ENCODE assay signal across 2 cellular contexts in the genomic region with DNA sequence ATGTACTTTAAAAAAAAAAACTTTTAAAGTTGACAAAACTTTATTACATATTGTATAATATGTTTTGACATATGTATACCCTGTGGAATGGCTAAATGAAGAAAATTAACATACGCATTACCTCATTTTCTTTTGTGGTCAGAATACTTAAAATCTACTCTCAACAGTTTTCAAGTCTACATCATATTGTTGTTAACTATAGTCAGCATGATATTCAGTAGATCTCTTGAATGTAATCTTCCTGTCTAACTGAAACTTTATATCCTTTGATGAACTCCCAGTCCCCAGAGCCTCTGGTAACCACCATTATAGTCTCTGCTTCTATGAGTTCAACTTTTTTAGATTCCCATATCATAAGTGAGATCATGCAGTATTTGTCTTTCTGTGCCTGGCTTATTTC.
A peak's percentile ranks its signal among the peaks of the same experiment; 100 is the strongest.
TF ChIP-seq lines count a peak whose summit lies in the region.

No MANE protein-coding gene starts in this region.

TF ChIP-seq in HepG2, 621 proteins besides CTCF, POLR2A, EP300 and RAD21 (continues in another document):
- TF ChIP-seq, protein P1, sequence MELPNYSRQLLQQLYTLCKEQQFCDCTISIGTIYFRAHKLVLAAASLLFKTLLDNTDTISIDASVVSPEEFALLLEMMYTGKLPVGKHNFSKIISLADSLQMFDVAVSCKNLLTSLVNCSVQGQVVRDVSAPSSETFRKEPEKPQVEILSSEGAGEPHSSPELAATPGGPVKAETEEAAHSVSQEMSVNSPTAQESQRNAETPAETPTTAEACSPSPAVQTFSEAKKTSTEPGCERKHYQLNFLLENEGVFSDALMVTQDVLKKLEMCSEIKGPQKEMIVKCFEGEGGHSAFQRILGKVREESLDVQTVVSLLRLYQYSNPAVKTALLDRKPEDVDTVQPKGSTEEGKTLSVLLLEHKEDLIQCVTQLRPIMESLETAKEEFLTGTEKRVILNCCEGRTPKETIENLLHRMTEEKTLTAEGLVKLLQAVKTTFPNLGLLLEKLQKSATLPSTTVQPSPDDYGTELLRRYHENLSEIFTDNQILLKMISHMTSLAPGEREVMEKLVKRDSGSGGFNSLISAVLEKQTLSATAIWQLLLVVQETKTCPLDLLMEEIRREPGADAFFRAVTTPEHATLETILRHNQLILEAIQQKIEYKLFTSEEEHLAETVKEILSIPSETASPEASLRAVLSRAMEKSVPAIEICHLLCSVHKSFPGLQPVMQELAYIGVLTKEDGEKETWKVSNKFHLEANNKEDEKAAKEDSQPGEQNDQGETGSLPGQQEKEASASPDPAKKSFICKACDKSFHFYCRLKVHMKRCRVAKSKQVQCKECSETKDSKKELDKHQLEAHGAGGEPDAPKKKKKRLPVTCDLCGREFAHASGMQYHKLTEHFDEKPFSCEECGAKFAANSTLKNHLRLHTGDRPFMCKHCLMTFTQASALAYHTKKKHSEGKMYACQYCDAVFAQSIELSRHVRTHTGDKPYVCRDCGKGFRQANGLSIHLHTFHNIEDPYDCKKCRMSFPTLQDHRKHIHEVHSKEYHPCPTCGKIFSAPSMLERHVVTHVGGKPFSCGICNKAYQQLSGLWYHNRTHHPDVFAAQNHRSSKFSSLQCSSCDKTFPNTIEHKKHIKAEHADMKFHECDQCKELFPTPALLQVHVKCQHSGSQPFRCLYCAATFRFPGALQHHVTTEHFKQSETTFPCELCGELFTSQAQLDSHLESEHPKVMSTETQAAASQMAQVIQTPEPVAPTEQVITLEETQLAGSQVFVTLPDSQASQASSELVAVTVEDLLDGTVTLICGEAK (IDR thresholded peaks at IDR 0.05): peak; percentile 45; the same call in 1 of the 2 replicates
- TF ChIP-seq, protein P1 (CRISPR knock-in tag; IDR thresholded peaks at IDR 0.05): no peak
- TF ChIP-seq ZNF75D (CRISPR knock-in tag; IDR thresholded peaks at IDR 0.05; ENCODE audit: borderline replicate concordance) (no peak), JUN (CRISPR knock-in tag; IDR thresholded peaks at IDR 0.05) (no peak), JARID2 (CRISPR knock-in tag; IDR thresholded peaks at IDR 0.05; ENCODE audit: insufficient replicate concordance) (no peak), ZBTB14 (CRISPR knock-in tag; IDR thresholded peaks at IDR 0.05) (no peak)

TF ChIP-seq in HEK293, 187 proteins besides CTCF, POLR2A, EP300 and RAD21:
- TF ChIP-seq ZNF660 (tag by site-specific recombination; IDR thresholded peaks at IDR 0.05): no peak
- TF ChIP-seq, protein P2, sequence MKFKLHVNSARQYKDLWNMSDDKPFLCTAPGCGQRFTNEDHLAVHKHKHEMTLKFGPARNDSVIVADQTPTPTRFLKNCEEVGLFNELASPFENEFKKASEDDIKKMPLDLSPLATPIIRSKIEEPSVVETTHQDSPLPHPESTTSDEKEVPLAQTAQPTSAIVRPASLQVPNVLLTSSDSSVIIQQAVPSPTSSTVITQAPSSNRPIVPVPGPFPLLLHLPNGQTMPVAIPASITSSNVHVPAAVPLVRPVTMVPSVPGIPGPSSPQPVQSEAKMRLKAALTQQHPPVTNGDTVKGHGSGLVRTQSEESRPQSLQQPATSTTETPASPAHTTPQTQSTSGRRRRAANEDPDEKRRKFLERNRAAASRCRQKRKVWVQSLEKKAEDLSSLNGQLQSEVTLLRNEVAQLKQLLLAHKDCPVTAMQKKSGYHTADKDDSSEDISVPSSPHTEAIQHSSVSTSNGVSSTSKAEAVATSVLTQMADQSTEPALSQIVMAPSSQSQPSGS (tag by site-specific recombination; IDR thresholded peaks at IDR 0.05; ENCODE audit: low read depth): 0 out of 2 replicates have a peak, but pooled peaks have one; percentile 51
